30 cellular contexts compared by ENCODE assay signal in genomic region chr16:79150128-79150527, GRCh38.
"Had no signal": no experiment of that assay in that cellular context is flagged by ENCODE, and none has a peak within 500 bp of the region (broad histone marks: within the 10 kb centered on the region; RNA-seq: fewer than 3 reads in every experiment).

No MANE protein-coding gene starts in this region.

- H3K4me1 Mint-ChIP-seq: activated CD8-positive, alpha-beta memory T cell treated with anti-CD3 and anti-CD28 coated beads, Interleukin-2, amount 10 ng/mL, durations not matched to agents 7 days and 5 days; activated naive CD8-positive, alpha-beta T cell treated with anti-CD3 and anti-CD28 coated beads, Interleukin-2, amount 50 U/mL, for 24 hours had no signal

- H3K27ac Mint-ChIP-seq: activated CD4-positive, alpha-beta memory T cell treated with anti-CD3 and anti-CD28 coated beads, Interleukin-2, amount 10 ng/mL, durations not matched to agents 7 days and 5 days; activated CD8-positive, alpha-beta memory T cell treated with anti-CD3 and anti-CD28 coated beads, Interleukin-2, amount 10 ng/mL, durations not matched to agents 7 days and 5 days; activated naive CD4-positive, alpha-beta T cell treated with anti-CD3 and anti-CD28 coated beads, Interleukin-2, amount 10 ng/mL, durations not matched to agents 7 days and 5 days; activated naive CD8-positive, alpha-beta T cell; activated naive CD8-positive, alpha-beta T cell treated with anti-CD3 and anti-CD28 coated beads, Interleukin-2, amount 50 U/mL, for 24 hours; brain had no signal

- H3K4me3 Mint-ChIP-seq: activated CD4-positive, alpha-beta memory T cell treated with anti-CD3 and anti-CD28 coated beads, Interleukin-2, amount 10 ng/mL, durations not matched to agents 7 days and 5 days; activated CD8-positive, alpha-beta memory T cell treated with anti-CD3 and anti-CD28 coated beads, Interleukin-2, amount 10 ng/mL, durations not matched to agents 7 days and 5 days; activated naive CD4-positive, alpha-beta T cell treated with anti-CD3 and anti-CD28 coated beads, Interleukin-2, amount 10 ng/mL, durations not matched to agents 7 days and 5 days; activated naive CD8-positive, alpha-beta T cell; activated naive CD8-positive, alpha-beta T cell treated with anti-CD3 and anti-CD28 coated beads, Interleukin-2, amount 50 U/mL, for 24 hours; brain had no signal

- H3K36me3 Mint-ChIP-seq: activated CD8-positive, alpha-beta memory T cell treated with anti-CD3 and anti-CD28 coated beads, Interleukin-2, amount 10 ng/mL, durations not matched to agents 7 days and 5 days; activated naive CD4-positive, alpha-beta T cell treated with anti-CD3 and anti-CD28 coated beads, Interleukin-2, amount 10 ng/mL, durations not matched to agents 7 days and 5 days; brain had no signal

- H3K9me3 Mint-ChIP-seq: activated CD4-positive, alpha-beta memory T cell treated with anti-CD3 and anti-CD28 coated beads, Interleukin-2, amount 10 ng/mL, durations not matched to agents 7 days and 5 days; activated naive CD4-positive, alpha-beta T cell treated with anti-CD3 and anti-CD28 coated beads, Interleukin-2, amount 10 ng/mL, durations not matched to agents 7 days and 5 days; activated naive CD8-positive, alpha-beta T cell treated with anti-CD3 and anti-CD28 coated beads, Interleukin-2, amount 50 U/mL, for 24 hours had no signal

- H3K27me3 Mint-ChIP-seq: activated CD8-positive, alpha-beta memory T cell treated with anti-CD3 and anti-CD28 coated beads, Interleukin-2, amount 10 ng/mL, durations not matched to agents 7 days and 5 days; activated naive CD8-positive, alpha-beta T cell; activated naive CD8-positive, alpha-beta T cell treated with anti-CD3 and anti-CD28 coated beads, Interleukin-2, amount 50 U/mL, for 24 hours had no signal

- ATAC-seq: activated CD8-positive, alpha-beta memory T cell treated with anti-CD3 and anti-CD28 coated beads, Interleukin-2, amount 10 ng/mL, durations not matched to agents 7 days and 5 days; activated naive CD8-positive, alpha-beta T cell treated with anti-CD3 and anti-CD28 coated beads, Interleukin-2, amount 50 U/mL, for 24 hours had no signal

- H3K36me3 ChIP-seq: WERI-Rb-1 had no signal

- DNase-seq: activated CD4-positive, alpha-beta memory T cell treated with anti-CD3 and anti-CD28 coated beads, Interleukin-2, amount 10 ng/mL, durations not matched to agents 7 days and 5 days; activated CD4-positive, alpha-beta T cell treated with anti-CD3 and anti-CD28 coated beads for 1 hour; activated CD4-positive, alpha-beta T cell treated with anti-CD3 and anti-CD28 coated beads for 48 hours; activated CD4-positive, CD25-positive, alpha-beta regulatory T cell; activated CD8-positive, alpha-beta memory T cell treated with anti-CD3 and anti-CD28 coated beads for 24 hours; activated CD8-positive, alpha-beta memory T cell treated with anti-CD3 and anti-CD28 coated beads, Interleukin-2, amount 10 ng/mL, durations not matched to agents 7 days and 5 days; activated CD8-positive, alpha-beta memory T cell treated with anti-CD3 and anti-CD28 coated beads, Interleukin-2, amount 50 U/mL, for 48 hours; activated effector memory CD4-positive, alpha-beta T cell treated with Interleukin-2 at 50 U/mL for 16 hours; activated naive CD4-positive, alpha-beta T cell treated with anti-CD3 and anti-CD28 coated beads, Interleukin-2, amount 10 ng/mL, durations not matched to agents 7 days and 5 days; activated naive CD8-positive, alpha-beta T cell treated with anti-CD3 and anti-CD28 coated beads, Interleukin-2, amount 50 U/mL, for 24 hours; activated T-cell treated with anti-CD3 and anti-CD28 coated beads, Interleukin-2, amount 50 U/mL, for 48 hours; anterior cingulate cortex; central memory CD4-positive, alpha-beta T cell; Kasumi-1; KG1; NCI-H1092 treated with DMSO at 0.1 percent for 48 hours; NCI-H146; NCI-H187; NCI-H2081; NCI-H345; NCI-H526; NCI-H748 treated with DMSO at 0.1 percent for 48 hours; NK-92 treated with Interleukin-12 subunit alpha and Interleukin-12 subunit beta, amount 100 ng/mL, for 24 hours; PC-9; Right ventricle myocardium superior; SW 1271; T1000; WERI-Rb-1 had no signal

- H3K27ac ChIP-seq: PC-9, WERI-Rb-1 had no signal

- H3K4me3 ChIP-seq: PC-9 had no signal
